ENCODE assay signal across 6 cellular contexts in genomic region chr21:42997983-42998382, GRCh38. TPM values are rescaled to one million over a fixed set of nuclear protein-coding genes. Genes with fewer than 3 reads are reported as not detected.
DNase-seq lines count a peak whose midpoint lies in the region; ATAC-seq, FAIRE-seq and TF ChIP-seq lines count a peak whose summit lies in the region.
"Not testable (repeated sequence)": the region's sequence is repeated elsewhere in the genome, so short reads cannot be mapped to it uniquely, and the experiment has no call there.

No MANE protein-coding gene starts in this region.

- H2BK15ac ChIP-seq in H1 (ENCODE audit: low read length): not testable (repeated sequence)

- H3K4me2 ChIP-seq in H1 (ENCODE audit: insufficient read depth in 1 of 2, low read depth in 2 of 2, low read length in 2 of 2); osteoblast (ENCODE audit: insufficient read depth, low read length): not testable (repeated sequence)

- not testable (repeated sequence) for H3K27ac Mint-ChIP-seq in WTC11
- H3K27ac Mint-ChIP-seq in MCF 10A (ENCODE audit: low read depth, unreplicated experiment): peak overlapping the region; percentile 68

- not testable (repeated sequence) for H4K91ac ChIP-seq in H1 (replicated peaks; ENCODE audit: insufficient read length, low read length)

- H3K27ac ChIP-seq in HEK293 (ENCODE audit: extremely low read depth, low read depth, low read length); H1 (ENCODE audit: low read depth, low read length): not testable (repeated sequence)
- H3K27ac ChIP-seq in left ventricle myocardium inferior (replicated peaks): peak overlapping the region; percentile 36
- peak overlapping the region; percentile 77 for H3K27ac ChIP-seq in osteoblast (ENCODE audit: low read depth, low read length)

- not testable (repeated sequence) for TF ChIP-seq POLR2A in H1 (IDR thresholded peaks at IDR 0.05; ENCODE audit: control extremely low read depth in 1 of 2, low read depth in 2 of 2, low read length in 2 of 2)

- H3K4ac ChIP-seq in H1 (replicated peaks; ENCODE audit: insufficient read length, low read depth, low read length): not testable (repeated sequence)

- H3K36me3 Mint-ChIP-seq in WTC11: peaks cover 53% of the 10 kb centered on the region
- peaks cover 12% of the 10 kb centered on the region for H3K36me3 Mint-ChIP-seq in MCF 10A (ENCODE audit: insufficient read depth, unreplicated experiment)

- CTCF ChIA-PET in HEK293 (lab: Yijun Ruan, JAX); WTC11 (lab: Charles Lee); MCF 10A (lab: Yijun Ruan, JAX): not testable (repeated sequence)
- CTCF ChIA-PET in H1 (lab: Charles Lee; ENCODE audit: partially characterized antibody): interaction anchor here (1.1 kb wide), 1 partner anchor 77 kb away, joined by 3 read pairs; no protein-coding TSS in a partner anchor

- intact Hi-C loops in MCF 10A (cut with micrococcal nuclease); left ventricle myocardium inferior (cut with micrococcal nuclease): not testable (repeated sequence)

- H3K79me1 ChIP-seq in H1 (ENCODE audit: low read depth, low read length): not testable (repeated sequence)

- H2AFZ ChIP-seq in H1 (ENCODE audit: low read length); osteoblast (ENCODE audit: low read length): not testable (repeated sequence)

- not testable (repeated sequence) for H2BK20ac ChIP-seq in H1 (ENCODE audit: low read length)

- not testable (repeated sequence) for H3K23ac ChIP-seq in H1 (ENCODE audit: insufficient read length)

- not testable (repeated sequence) for TF ChIP-seq CTCF in HEK293 (tag by site-specific recombination; IDR thresholded peaks at IDR 0.05); WTC11 (IDR thresholded peaks at IDR 0.05); MCF 10A (IDR thresholded peaks at IDR 0.05; ENCODE audit: unreplicated experiment); H1 (IDR thresholded peaks at IDR 0.05; ENCODE audit: control extremely low read depth in 1 of 3, insufficient read depth in 1 of 3, low read depth in 1 of 3, low read length in 3 of 3); left ventricle myocardium inferior (IDR thresholded peaks at IDR 0.05; ENCODE audit: borderline replicate concordance); osteoblast (IDR thresholded peaks at IDR 0.05; ENCODE audit: extremely low read depth, low read depth, low read length)

- not testable (repeated sequence) for H2BK12ac ChIP-seq in H1 (ENCODE audit: low read depth, low read length)

- not testable (repeated sequence) for TF ChIP-seq RAD21 in H1 (IDR thresholded peaks at IDR 0.05 in 1 of 2, conservative IDR thresholded peaks at IDR 0.05 in 1 of 2; ENCODE audit: low read depth in 2 of 2, low read length in 2 of 2)

- H3K27me3 ChIP-seq in H1 (replicated peaks in 1 of 4; ENCODE audit: control insufficient read depth in 3 of 4, extremely low read depth in 1 of 4, insufficient read depth in 3 of 4, low read length in 3 of 4); left ventricle myocardium inferior (ENCODE audit: low read depth); osteoblast (ENCODE audit: insufficient read depth, low read length): not testable (repeated sequence)

- H3K36me3 ChIP-seq in HEK293 (ENCODE audit: control insufficient read depth in 2 of 2, insufficient read depth in 1 of 2, low read length in 2 of 2); H1 (ENCODE audit: control insufficient read depth in 2 of 4, insufficient read depth in 4 of 4, low read length in 3 of 4); left ventricle myocardium inferior; osteoblast (ENCODE audit: insufficient read depth, low read length): not testable (repeated sequence)

- not testable (repeated sequence) for H3K9ac ChIP-seq in H1 (replicated peaks in 1 of 4; ENCODE audit: extremely low read depth in 1 of 4, low read depth in 3 of 4, low read length in 3 of 4)

- WGBS in H1 (ENCODE audit: extremely low coverage in 1 of 2, insufficient coverage in 1 of 2, insufficient read length in 1 of 2, insufficient replicate concordance in 2 of 2, low coverage in 1 of 2, low lambda C conversion rate in 2 of 2, missing lambda C conversion rate in 1 of 2), 2 experiments: 91% methylated on average over 1 of the region's 1 CpG; no CpG with 5 or more reads in 1 of the 2 experiments

- H4K5ac ChIP-seq in H1 (ENCODE audit: insufficient read length, low read depth, low read length): not testable (repeated sequence)

- not testable (repeated sequence) for H3K4me3 ChIP-seq in HEK293 (ENCODE audit: low read depth, low read length); H1 (ENCODE audit: extremely low read depth in 1 of 4, insufficient read depth in 2 of 4, low read depth in 3 of 4, low read length in 4 of 4); left ventricle myocardium inferior; osteoblast (ENCODE audit: insufficient read depth, low read length)

- not testable (repeated sequence) for H4K8ac ChIP-seq in H1 (ENCODE audit: extremely low read depth, insufficient read depth, low read length)

- H3K56ac ChIP-seq in H1 (replicated peaks; ENCODE audit: insufficient read length, low read depth, low read length): not testable (repeated sequence)

- ATAC-seq in WTC11: not testable (repeated sequence)

- not testable (repeated sequence) for H3K4me3 Mint-ChIP-seq in WTC11; MCF 10A (ENCODE audit: unreplicated experiment)

- DNase-seq in WTC11 (ENCODE audit: low spot score); MCF 10A (ENCODE audit: unreplicated experiment); H1 (ENCODE audit: low read depth in 1 of 2, low spot score in 2 of 2); left ventricle myocardium inferior; osteoblast (ENCODE audit: insufficient read length, low spot score, missing footprints): not testable (repeated sequence)

- not testable (repeated sequence) for H2AK5ac ChIP-seq in H1 (ENCODE audit: low read depth, low read length)

- H4K20me1 ChIP-seq in H1 (replicated peaks in 1 of 2; ENCODE audit: control insufficient read depth in 1 of 2, insufficient read depth in 2 of 2, low read length in 2 of 2); osteoblast (ENCODE audit: insufficient read depth, low read length): not testable (repeated sequence)

- not testable (repeated sequence) for H3K23me2 ChIP-seq in H1 (ENCODE audit: low read depth, low read length)

- H3K14ac ChIP-seq in H1 (ENCODE audit: insufficient read length): not testable (repeated sequence)

- H3K9me3 Mint-ChIP-seq in WTC11 (peaks cover 45% of the 10 kb centered on the region), MCF 10A (ENCODE audit: unreplicated experiment) (peaks cover 25% of the 10 kb centered on the region)

- not testable (repeated sequence) for BruUV-seq in MCF 10A (replicated peaks; lab: Mats Ljungman, UMichigan)

- H3K79me2 ChIP-seq in H1 (ENCODE audit: control insufficient read depth in 1 of 2, insufficient read depth in 2 of 2, low read length in 2 of 2): not testable (repeated sequence)
- H3K79me2 ChIP-seq in osteoblast (ENCODE audit: insufficient read depth, low read length): peaks cover 19% of the 10 kb centered on the region

- not testable (repeated sequence) for H3K27me3 Mint-ChIP-seq in WTC11 (ENCODE audit: low read depth); MCF 10A (ENCODE audit: insufficient read depth, unreplicated experiment)

- H3K18ac ChIP-seq in H1 (ENCODE audit: extremely low read depth, low read length): not testable (repeated sequence)

- not testable (repeated sequence) for H2BK120ac ChIP-seq in H1 (replicated peaks; ENCODE audit: low read depth, low read length)

- POLR2A ChIA-PET in HEK293 (lab: Yijun Ruan, JAX); WTC11 (lab: Charles Lee): not testable (repeated sequence)
- POLR2A ChIA-PET in MCF 10A (lab: Yijun Ruan, JAX): interaction anchor here (0.8 to 1.0 kb wide), 4 partner anchors 7 to 105 kb away, joined by 3 to 5 read pairs (median 4); partner anchors contain the start of gene NDUFV3
- POLR2A ChIA-PET in H1 (lab: Charles Lee; ENCODE audit: partially characterized antibody): interaction anchor here (0.7 to 2.9 kb wide), 6 partner anchors 11 to 75 kb away, joined by 3 to 13 read pairs (median 4); partner anchors contain the start of gene ERVH48-1

- 0 out of 2 replicates have a peak overlapping the region, but pooled peaks have one; percentile 16 for H2BK5ac ChIP-seq in H1 (ENCODE audit: low read depth, low read length)

- not testable (repeated sequence) for H3K4me1 Mint-ChIP-seq in WTC11
- peaks cover 10% of the 10 kb centered on the region for H3K4me1 Mint-ChIP-seq in MCF 10A (ENCODE audit: insufficient read depth, unreplicated experiment)

- not testable (repeated sequence) for FAIRE-seq in H1 (lab: Jason Lieb, UNC)

- not testable (repeated sequence) for TF ChIP-seq EP300 in H1 (IDR thresholded peaks at IDR 0.05; ENCODE audit: borderline replicate concordance in 1 of 2, low read depth in 2 of 2, low read length in 2 of 2)

- H3K4me1 ChIP-seq in HEK293 (ENCODE audit: control insufficient read depth, insufficient read depth, low read length); H1 (replicated peaks in 1 of 4; ENCODE audit: control insufficient read depth in 3 of 4, insufficient read depth in 4 of 4, low read length in 3 of 4); left ventricle myocardium inferior: not testable (repeated sequence)
- peaks cover 12% of the 10 kb centered on the region for H3K4me1 ChIP-seq in osteoblast (ENCODE audit: insufficient read depth, low read length)

- H3K9me3 ChIP-seq in HEK293 (ENCODE audit: control insufficient read depth, insufficient read depth, low read depth, low read length); left ventricle myocardium inferior (replicated peaks); osteoblast (ENCODE audit: low read depth, low read length): not testable (repeated sequence)
- peaks cover 19 to 24% of the 10 kb centered on the region in 2 experiments for H3K9me3 ChIP-seq in H1 (ENCODE audit: insufficient read depth in 2 of 2, low read depth in 1 of 2, low read length in 1 of 2)

RNA-seq across cellular contexts. Expression of gene PKNOX1, which starts 23.6 kb away (rescaled TPM):
- total RNA-seq in WTC11 (2021): 21.2 to 25.2 TPM (median 23.0 TPM) in 3 replicates
- total RNA-seq in MCF 10A (2022): 13.4 and 15.0 TPM in 2 replicates
- 31.3 and 31.9 TPM in 2 replicates for total RNA-seq in H1 (2021; fragmentation: NEBNext Ultra II Directional; extraction: Animal tissue kit (Norgen Biotek cat#: 25700))
- polyA plus RNA-seq in H1 (2011; rRNA removed): 20.4 and 30.7 TPM in 2 replicates
- polyA plus RNA-seq in H1 (2011; cell fraction: cytosol; rRNA removed): 36.3 TPM
- polyA plus RNA-seq in H1 (2011; cell fraction: nucleus; rRNA removed): 27.8 TPM
- 15.7 to 22.7 TPM (median 18.7 TPM) in 4 replicates for polyA plus RNA-seq in H1 (2012, experiment 1 of 2)
- 5.0 TPM for polyA plus RNA-seq in H1 (2012, experiment 2 of 2)
- 10.9 TPM for polyA plus RNA-seq in H1 (2013, experiment 1 of 2)
- polyA plus RNA-seq in H1 (2013, experiment 2 of 2): 9.7 TPM
- 56.6 and 90.5 TPM in 2 replicates for polyA minus RNA-seq in H1 (2011; rRNA and poly(A)+ RNA removed)
- 19.1 TPM for polyA minus RNA-seq in H1 (2011; cell fraction: cytosol; rRNA and poly(A)+ RNA removed)
- polyA minus RNA-seq in H1 (2011; cell fraction: nucleus; rRNA and poly(A)+ RNA removed): 56.2 TPM
- total RNA-seq in left ventricle myocardium inferior: 9.7 TPM
- 11.9 and 15.9 TPM in 2 replicates for total RNA-seq in osteoblast
